In the genomic region with DNA sequence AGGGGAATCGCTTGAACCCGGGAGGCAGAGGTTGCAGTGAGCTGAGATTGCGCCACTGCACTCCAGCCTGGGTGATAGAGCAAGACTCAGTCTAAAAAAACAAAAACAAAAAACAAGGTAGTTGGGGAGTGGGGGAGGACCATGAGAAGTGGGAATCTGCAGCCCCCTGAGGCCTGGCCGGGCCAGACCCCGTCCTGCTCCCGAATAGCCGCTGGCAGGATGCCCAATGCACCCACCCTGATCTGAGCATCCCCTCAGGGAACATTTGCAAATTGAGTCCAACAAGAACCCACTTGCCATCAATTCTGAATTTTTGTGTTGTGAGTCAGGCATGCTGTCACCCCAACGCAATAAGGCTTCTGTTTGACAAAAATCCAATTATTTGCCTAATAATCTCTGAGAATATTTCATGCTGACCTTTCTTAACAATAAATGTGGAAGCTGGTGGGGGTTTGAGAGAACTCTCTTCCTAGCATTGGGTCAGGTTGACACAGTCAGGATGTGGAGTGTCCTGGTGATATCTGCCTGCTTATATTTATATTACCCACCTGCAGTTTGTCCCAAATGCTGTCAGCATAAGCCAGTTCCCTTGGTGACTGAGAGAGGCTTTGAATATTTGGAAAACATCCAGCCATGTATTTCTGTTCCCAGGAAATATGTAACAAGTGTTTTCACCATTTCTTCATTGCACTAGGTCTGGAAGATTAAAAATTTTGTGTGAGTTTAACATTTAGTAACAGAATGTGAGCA, we compare ENCODE assay signal across 22 cellular contexts. TPM values are rescaled to one million over a fixed set of nuclear protein-coding genes. Genes with fewer than 3 reads are reported as not detected.
DNase-seq lines count a peak whose midpoint lies in the region; ATAC-seq, FAIRE-seq and TF ChIP-seq lines count a peak whose summit lies in the region.
"Had no signal": no experiment of that assay in that cellular context is flagged by ENCODE, and none has a peak within 500 bp of the region (broad histone marks: within the 10 kb centered on the region; RNA-seq: fewer than 3 reads in every experiment).

No MANE protein-coding gene starts in this region.

- intact Hi-C loops in body of pancreas (cut with DNase I), result no loop called here
- intact Hi-C loops in kidney (cut with DNase I), result no loop called here
- intact Hi-C loops in activated naive CD4-positive, alpha-beta T cell treated with anti-CD3 and anti-CD28 coated beads for 36 hours (cut with micrococcal nuclease), result no loop called here

- no peak overlapping the region for H3K4me3 Mint-ChIP-seq in activated naive CD4-positive, alpha-beta T cell treated with anti-CD3 and anti-CD28 coated beads for 36 hours
- H3K4me3 Mint-ChIP-seq: memory B cell; naive B cell; stimulated activated naive CD8-positive, alpha-beta T cell treated with anti-CD3 and anti-CD28 coated beads, Interleukin-15, Interleukin-2, amounts not matched to agents 100 ng/mL and 50 ng/mL, for 24 hours; T-helper 1 cell treated with Interleukin-12 subunit alpha and Interleukin-12 subunit beta and Interleukin-4 antibody, amounts not matched to agents 30 μg/mL and 1 μg/mL, for 36 hours had no signal

- no peak for TF ChIP-seq CTCF in body of pancreas (IDR thresholded peaks at IDR 0.05)
- no peak for TF ChIP-seq CTCF in kidney (IDR thresholded peaks at IDR 0.05; ENCODE audit: borderline replicate concordance, extremely low read depth, insufficient read depth)

- H3K9me3 ChIP-seq in body of pancreas, result no peaks in the 10 kb centered on the region
- H3K9me3 ChIP-seq in kidney (ENCODE audit: control insufficient read depth in 1 of 2, low read length in 2 of 2), result no peaks in the 10 kb centered on the region
- H3K9me3 ChIP-seq: transverse colon had no signal

- H3K36me3 ChIP-seq in body of pancreas (replicated peaks in 1 of 2; ENCODE audit: insufficient read depth in 1 of 2, low read depth in 2 of 2) (no peaks in the 10 kb centered on the region), kidney (ENCODE audit: control insufficient read depth in 1 of 2, insufficient read depth in 2 of 2, low read length in 2 of 2) (no peaks in the 10 kb centered on the region)
- H3K36me3 ChIP-seq: transverse colon had no signal

- no peaks in the 10 kb centered on the region for H3K27me3 ChIP-seq in body of pancreas
- H3K27me3 ChIP-seq: hepatocyte had no signal

- no peak for TF ChIP-seq POLR2A in body of pancreas (IDR thresholded peaks at IDR 0.05)

- ATAC-seq in body of pancreas (peak; percentile 72), GM21737 (IDR thresholded peaks at IDR 0.05; ENCODE audit: unreplicated experiment) (no peak)

- no peaks in the 10 kb centered on the region for H3K9me3 Mint-ChIP-seq in activated naive CD4-positive, alpha-beta T cell treated with anti-CD3 and anti-CD28 coated beads for 36 hours
- H3K9me3 Mint-ChIP-seq: memory B cell; T-helper 1 cell treated with Interleukin-12 subunit alpha and Interleukin-12 subunit beta and Interleukin-4 antibody, amounts not matched to agents 30 μg/mL and 1 μg/mL, for 36 hours had no signal

- H3K4me3 ChIP-seq in body of pancreas (no peak overlapping the region), kidney (ENCODE audit: low read length in 2 of 2) (no peak overlapping the region)
- H3K4me3 ChIP-seq: hepatocyte, transverse colon had no signal

- FAIRE-seq in kidney (lab: Jason Lieb, UNC), result no peak
- FAIRE-seq: colon, H54, islet of Langerhans had no signal

- H3K27ac ChIP-seq in body of pancreas, result no peak overlapping the region
- no peak overlapping the region for H3K27ac ChIP-seq in kidney (ENCODE audit: low read depth in 2 of 2, low read length in 2 of 2)
- H3K27ac ChIP-seq: hepatocyte, parathyroid adenoma, transverse colon had no signal

- CTCF ChIA-PET in activated naive CD4-positive, alpha-beta T cell treated with anti-CD3 and anti-CD28 coated beads for 36 hours (lab: Charles Lee), result no interaction called here

- H3K36me3 Mint-ChIP-seq in activated naive CD4-positive, alpha-beta T cell treated with anti-CD3 and anti-CD28 coated beads for 36 hours (ENCODE audit: low read depth), result no peaks in the 10 kb centered on the region
- H3K36me3 Mint-ChIP-seq: memory B cell, naive B cell had no signal

- H3K9ac ChIP-seq in kidney (ENCODE audit: low read length in 2 of 2), result no peak overlapping the region
- H3K9ac ChIP-seq: parathyroid adenoma had no signal

- peaks cover 33% of the 10 kb centered on the region for H3K27me3 Mint-ChIP-seq in activated naive CD4-positive, alpha-beta T cell treated with anti-CD3 and anti-CD28 coated beads for 36 hours (ENCODE audit: low read depth)

- H3K27ac Mint-ChIP-seq in activated naive CD4-positive, alpha-beta T cell treated with anti-CD3 and anti-CD28 coated beads for 36 hours, result no peak overlapping the region
- H3K27ac Mint-ChIP-seq: memory B cell; naive B cell; stimulated activated naive CD8-positive, alpha-beta T cell treated with anti-CD3 and anti-CD28 coated beads, Interleukin-15, Interleukin-2, amounts not matched to agents 100 ng/mL and 50 ng/mL, for 24 hours; T-helper 1 cell treated with Interleukin-12 subunit alpha and Interleukin-12 subunit beta and Interleukin-4 antibody, amounts not matched to agents 30 μg/mL and 1 μg/mL, for 36 hours had no signal

- DNase-seq in Ammon's horn (ENCODE audit: low spot score), result peak; percentile 26
- DNase-seq in EL, result peak; percentile 29
- no peak for DNase-seq in body of pancreas
- peak; percentile 68 for DNase-seq in kidney
- no peak for DNase-seq in activated naive CD4-positive, alpha-beta T cell treated with anti-CD3 and anti-CD28 coated beads for 36 hours
- no peak for DNase-seq in cerebellar nuclear complex (lab: John Stamatoyannopoulos, UW)
- DNase-seq in RPMI8226, result no peak
- DNase-seq: naive B cell, NCI-H446 treated with DMSO at 0.1 percent for 48 hours, SHP77 treated with DMSO at 0.1 percent for 48 hours, transverse colon had no signal

- WGBS in body of pancreas, 2 donors, result 73 to 77% methylated on average over 8 of the region's 8 CpGs

- peaks cover 16% of the 10 kb centered on the region for H3K4me1 ChIP-seq in body of pancreas
- H3K4me1 ChIP-seq in kidney (ENCODE audit: control insufficient read depth in 1 of 2, insufficient read depth in 1 of 2, low read depth in 1 of 2, low read length in 2 of 2), result no peaks in the 10 kb centered on the region
- H3K4me1 ChIP-seq: parathyroid adenoma had no signal

- no peaks in the 10 kb centered on the region for H3K4me1 Mint-ChIP-seq in activated naive CD4-positive, alpha-beta T cell treated with anti-CD3 and anti-CD28 coated beads for 36 hours (ENCODE audit: low read depth)
- H3K4me1 Mint-ChIP-seq: memory B cell, naive B cell had no signal

RNA-seq across cellular contexts. Expression of gene FRMD1, which starts 28.4 kb away (rescaled TPM):
- total RNA-seq in body of pancreas (not detected), kidney (1.1 TPM)
- 7.5 TPM for polyA plus RNA-seq in kidney (ENCODE audit: insufficient read depth, low read depth, low replicate concordance)
- total RNA-seq in activated naive CD4-positive, alpha-beta T cell treated with anti-CD3 and anti-CD28 coated beads for 36 hours, result not detected
- total RNA-seq: LHCN-M2, skeletal muscle tissue had no signal
- polyA plus RNA-seq: hepatocyte had no signal

Comparison
In these comparisons a context has a peak if more than half of its experiments do, and no peak if none do; other contexts are left out.
1. DNase-seq: peak in Ammon's horn (single experiment), EL (single experiment) and kidney (single experiment); none in body of pancreas (0 of 4), activated naive CD4-positive, alpha-beta T cell treated with anti-CD3 and anti-CD28 coated beads for 36 hours (single experiment), cerebellar nuclear complex (0 of 2) and RPMI8226 (single experiment).